ENCODE assay signal across 11 cellular contexts in genomic region chr12:131897276-131897675, GRCh38. TPM values are rescaled to one million over a fixed set of nuclear protein-coding genes. Genes with fewer than 3 reads are reported as not detected.
DNase-seq lines count a peak whose midpoint lies in the region; ATAC-seq and TF ChIP-seq lines count a peak whose summit lies in the region.
"Had no signal": no experiment of that assay in that cellular context is flagged by ENCODE, and none has a peak within 500 bp of the region (broad histone marks: within the 10 kb centered on the region; RNA-seq: fewer than 3 reads in every experiment).

No MANE protein-coding gene starts in this region.

- no peaks in the 10 kb centered on the region for H3K27me3 Mint-ChIP-seq in stimulated activated naive CD8-positive, alpha-beta T cell treated with anti-CD3 and anti-CD28 coated beads, Interleukin-15, Interleukin-2, amounts not matched to agents 100 ng/mL and 50 ng/mL, for 24 hours
- no peaks in the 10 kb centered on the region for H3K27me3 Mint-ChIP-seq in nephron (ENCODE audit: low read depth)

- peaks cover 0 to 11% of the 10 kb centered on the region in 2 donors for H3K36me3 ChIP-seq in vagina

- no peak for DNase-seq in stimulated activated naive CD8-positive, alpha-beta T cell treated with anti-CD3 and anti-CD28 coated beads, Interleukin-15, Interleukin-2, amounts not matched to agents 100 U/mL and 50 U/mL, for 24 hours
- DNase-seq in dorsolateral prefrontal cortex (peak in 1 of 10 donors; percentile 43), vagina (ENCODE audit: extremely low spot score in 2 of 2) (no peak), AG20443 (ENCODE audit: low spot score) (no peak), NOMO-1 treated with DMSO at 0.1 percent for 48 hours (lab: John Stamatoyannopoulos, UW; ENCODE audit: unreplicated experiment) (no peak), COR-L47 (lab: John Stamatoyannopoulos, UW) (no peak)
- DNase-seq: activated effector memory CD4-positive, alpha-beta T cell treated with Interleukin-2 at 50 U/mL for 16 hours; NCI-H1694 had no signal

- H3K9me3 ChIP-seq in vagina: no peaks in the 10 kb centered on the region

- TF ChIP-seq CTCF in dorsolateral prefrontal cortex (IDR thresholded peaks at IDR 0.05 in 54 of 56, conservative IDR thresholded peaks at IDR 0.05 in 2 of 56; ENCODE audit: low read depth in 1 of 56, partially characterized antibody in 56 of 56): no peak
- TF ChIP-seq CTCF in nephron (IDR thresholded peaks at IDR 0.05; ENCODE audit: unreplicated experiment in 3 of 3): no peak
- no peak for TF ChIP-seq CTCF in vagina (IDR thresholded peaks at IDR 0.05)

- no peaks in the 10 kb centered on the region for H3K9me3 Mint-ChIP-seq in stimulated activated naive CD8-positive, alpha-beta T cell treated with anti-CD3 and anti-CD28 coated beads, Interleukin-15, Interleukin-2, amounts not matched to agents 100 ng/mL and 50 ng/mL, for 24 hours
- H3K9me3 Mint-ChIP-seq in nephron: no peaks in the 10 kb centered on the region

- peak overlapping the region in 53 of 59 donors; percentile 53 to 99 (median 95) for H3K27ac ChIP-seq in dorsolateral prefrontal cortex
- H3K27ac ChIP-seq in vagina: peak overlapping the region; percentile 98
- H3K27ac ChIP-seq: SK-N-MC had no signal

- no peak for TF ChIP-seq POLR2A in vagina (IDR thresholded peaks at IDR 0.05)

- H3K27ac Mint-ChIP-seq in stimulated activated naive CD8-positive, alpha-beta T cell treated with anti-CD3 and anti-CD28 coated beads, Interleukin-15, Interleukin-2, amounts not matched to agents 100 ng/mL and 50 ng/mL, for 24 hours: no peak overlapping the region
- peak overlapping the region in 1 of 3 experiments; percentile 65 for H3K27ac Mint-ChIP-seq in nephron

- H3K4me3 ChIP-seq in dorsolateral prefrontal cortex (peak overlapping the region in 46 of 59 donors; percentile 9 to 90 (median 72)), vagina (peak overlapping the region in 1 of 2 donors; percentile 85)
- H3K4me3 ChIP-seq: SK-N-MC had no signal

- peak overlapping the region; percentile 4 for H3K4me3 Mint-ChIP-seq in stimulated activated naive CD8-positive, alpha-beta T cell treated with anti-CD3 and anti-CD28 coated beads, Interleukin-15, Interleukin-2, amounts not matched to agents 100 ng/mL and 50 ng/mL, for 24 hours
- peak overlapping the region; percentile 72 to 84 (median 80) for H3K4me3 Mint-ChIP-seq in nephron

- no peaks in the 10 kb centered on the region for H3K36me3 Mint-ChIP-seq in stimulated activated naive CD8-positive, alpha-beta T cell treated with anti-CD3 and anti-CD28 coated beads, Interleukin-15, Interleukin-2, amounts not matched to agents 100 ng/mL and 50 ng/mL, for 24 hours (ENCODE audit: low read depth)
- peaks cover 8% of the 10 kb centered on the region for H3K36me3 Mint-ChIP-seq in nephron (ENCODE audit: low read depth)

- intact Hi-C loops in dorsolateral prefrontal cortex (cut with DNase I) (loop anchor here (2.0 to 10.0 kb wide), 5 partner anchors 32 to 598 kb away; partner anchors contain the start of genes PUS1 (in 2 of the 2), EP400 (in 1 of the 2) and FBRSL1 (in 1 of the 2)), vagina (cut with DNase I) (no loop called here)

- H3K4me1 Mint-ChIP-seq in stimulated activated naive CD8-positive, alpha-beta T cell treated with anti-CD3 and anti-CD28 coated beads, Interleukin-15, Interleukin-2, amounts not matched to agents 100 ng/mL and 50 ng/mL, for 24 hours (ENCODE audit: low read depth): peaks cover 12% of the 10 kb centered on the region
- H3K4me1 Mint-ChIP-seq in nephron: no peaks in the 10 kb centered on the region

- H3K27me3 ChIP-seq in dorsolateral prefrontal cortex: no peaks in the 10 kb centered on the region
- H3K27me3 ChIP-seq in vagina: no peaks in the 10 kb centered on the region

- peaks cover 64% of the 10 kb centered on the region for H3K4me1 ChIP-seq in vagina

- no peak for ATAC-seq in stimulated activated naive CD8-positive, alpha-beta T cell treated with anti-CD3 and anti-CD28 coated beads, Interleukin-15, Interleukin-2, amounts not matched to agents 100 U/mL and 50 U/mL, for 24 hours

RNA-seq across cellular contexts. Expression of gene ULK1, which starts 2.9 kb away (rescaled TPM):
- total RNA-seq in dorsolateral prefrontal cortex: 100 to 1,000 TPM in 53 of 120 experiments, 10 to 100 TPM in 67; 43.7 to 169 (median 98.4) TPM
- 33.1 TPM for total RNA-seq in vagina

RNA-seq across cellular contexts. Expression of gene PUS1, which starts 31.8 kb away (rescaled TPM):
- total RNA-seq in dorsolateral prefrontal cortex (10 to 100 TPM; 14.3 to 37.0 (median 24.2) TPM), vagina (37.6 TPM)

RNA-seq across cellular contexts. Expression of gene EP400, which starts 52.5 kb away (rescaled TPM):
- 10 to 100 TPM; 52.1 to 79.5 (median 64.6) TPM for total RNA-seq in dorsolateral prefrontal cortex
- total RNA-seq in vagina: 35.6 TPM
